In genomic region chr22:25545117-25545516, GRCh38 we compare ENCODE assay signal across 36 cellular contexts.
"Had no signal": no experiment of that assay in that cellular context is flagged by ENCODE, and none has a peak within 500 bp of the region (broad histone marks: within the 10 kb centered on the region; RNA-seq: fewer than 3 reads in every experiment).

No MANE protein-coding gene starts in this region.

- H3K27me3 ChIP-seq: cardiac muscle cell, Peyer's patch, SJSA1 had no signal

- H3K36me3 ChIP-seq: cardiac muscle cell, Peyer's patch, SJSA1 had no signal

- H3K4me1 Mint-ChIP-seq: activated CD4-positive, alpha-beta T cell treated with anti-CD3 and anti-CD28 coated beads for 36 hours had no signal

- H3K9me3 Mint-ChIP-seq: activated CD4-positive, alpha-beta T cell treated with anti-CD3 and anti-CD28 coated beads, Interleukin-2, amount 10 ng/mL, durations not matched to agents 7 days and 5 days; activated naive CD8-positive, alpha-beta T cell treated with anti-CD3 and anti-CD28 coated beads for 36 hours; activated T-cell treated with anti-CD3 and anti-CD28 coated beads, Interleukin-2, amount 50 U/mL, for 4 hours; T-helper 1 cell treated with Interleukin-12 subunit alpha and Interleukin-12 subunit beta and Interleukin-4 antibody, amounts not matched to agents 30 μg/mL and 1 μg/mL, for 36 hours; T-helper 2 cell treated with Interferon-gamma antibody and Interleukin-4, amounts not matched to agents 5 μg/mL and 100 μg/mL, for 36 hours had no signal

- DNase-seq: activated CD4-positive, alpha-beta T cell treated with anti-CD3 and anti-CD28 coated beads for 36 hours; activated CD4-positive, alpha-beta T cell treated with anti-CD3 and anti-CD28 coated beads, Interleukin-2, amount 10 ng/mL, durations not matched to agents 7 days and 5 days; activated CD4-positive, alpha-beta T cell treated with anti-CD3 and anti-CD28 coated beads, Interleukin-2, amount 50 U/mL, for 48 hours; activated CD8-positive, alpha-beta T cell treated with anti-CD3 and anti-CD28 coated beads, Interleukin-2, amount 10 ng/mL, durations not matched to agents 7 days and 5 days; activated effector memory CD4-positive, alpha-beta T cell treated with anti-CD3 and anti-CD28 coated beads, Interleukin-2, amount 50 U/mL, for 16 hours; activated naive CD4-positive, alpha-beta T cell; activated naive CD4-positive, alpha-beta T cell treated with anti-CD3 and anti-CD28 coated beads, Interleukin-2, amount 50 U/mL, for 16 hours; activated naive CD8-positive, alpha-beta T cell treated with anti-CD3 and anti-CD28 coated beads for 36 hours; activated T-cell treated with anti-CD3 and anti-CD28 coated beads, Interleukin-2, amount 50 U/mL, for 4 hours; amniotic stem cell; aorta; Kasumi-1; KBM-7; NCI-H1092 treated with DMSO at 0.1 percent for 48 hours; NCI-H146; NCI-H187; NCI-H2029 treated with DMSO at 0.1 percent for 48 hours; NCI-H2107; NCI-H2171; NCI-H446; NCI-H510A treated with DMSO at 0.1 percent for 48 hours; NCI-H526 treated with DMSO at 0.1 percent for 48 hours; NCI-H82; NK-92 treated with Interleukin-12 subunit alpha and Interleukin-12 subunit beta, amount 100 ng/mL, for 24 hours; PC-3; Peyer's patch; RPMI8226; SHP77 treated with DMSO at 0.1 percent for 48 hours; SK-N-SH had no signal

- H3K27ac Mint-ChIP-seq: activated CD4-positive, alpha-beta T cell treated with anti-CD3 and anti-CD28 coated beads for 36 hours; activated CD4-positive, alpha-beta T cell treated with anti-CD3 and anti-CD28 coated beads, Interleukin-2, amount 10 ng/mL, durations not matched to agents 7 days and 5 days; activated naive CD8-positive, alpha-beta T cell treated with anti-CD3 and anti-CD28 coated beads for 36 hours; IgD-negative memory B cell; T-helper 2 cell treated with Interferon-gamma antibody and Interleukin-4, amounts not matched to agents 5 μg/mL and 100 μg/mL, for 36 hours; WTC11 had no signal

- ATAC-seq: activated CD4-positive, alpha-beta T cell treated with anti-CD3 and anti-CD28 coated beads for 36 hours; activated CD4-positive, CD25-positive, alpha-beta regulatory T cell treated with anti-CD3 and anti-CD28 coated beads, Interleukin-2, amount 50 U/mL, for 24 hours; activated CD8-positive, alpha-beta T cell treated with anti-CD3 and anti-CD28 coated beads, Interleukin-2, amount 10 ng/mL, durations not matched to agents 7 days and 5 days; activated T-cell treated with anti-CD3 and anti-CD28 coated beads, Interleukin-2, amount 50 U/mL, for 4 hours; PC-3; WTC11 had no signal

- H3K36me3 Mint-ChIP-seq: activated naive CD8-positive, alpha-beta T cell treated with anti-CD3 and anti-CD28 coated beads for 36 hours; WTC11 had no signal

- H3K4me3 Mint-ChIP-seq: activated CD4-positive, alpha-beta T cell treated with anti-CD3 and anti-CD28 coated beads for 36 hours; activated CD4-positive, alpha-beta T cell treated with anti-CD3 and anti-CD28 coated beads, Interleukin-2, amount 10 ng/mL, durations not matched to agents 7 days and 5 days; activated CD8-positive, alpha-beta T cell treated with anti-CD3 and anti-CD28 coated beads, Interleukin-2, amount 10 ng/mL, durations not matched to agents 7 days and 5 days; activated naive CD8-positive, alpha-beta T cell treated with anti-CD3 and anti-CD28 coated beads for 36 hours; activated T-cell treated with anti-CD3 and anti-CD28 coated beads, Interleukin-2, amount 50 U/mL, for 4 hours; T-helper 1 cell treated with Interleukin-12 subunit alpha and Interleukin-12 subunit beta and Interleukin-4 antibody, amounts not matched to agents 30 μg/mL and 1 μg/mL, for 36 hours; T-helper 2 cell treated with Interferon-gamma antibody and Interleukin-4, amounts not matched to agents 5 μg/mL and 100 μg/mL, for 36 hours; WTC11 had no signal

- H3K4me3 ChIP-seq: cardiac muscle cell, Peyer's patch, SJSA1 had no signal

- H3K9me3 ChIP-seq: Peyer's patch, SJSA1, SK-N-SH had no signal

- H3K27ac ChIP-seq: cardiac muscle cell, Peyer's patch, SJSA1 had no signal

- H3K27me3 Mint-ChIP-seq: activated CD4-positive, alpha-beta T cell treated with anti-CD3 and anti-CD28 coated beads, Interleukin-2, amount 10 ng/mL, durations not matched to agents 7 days and 5 days; activated naive CD8-positive, alpha-beta T cell treated with anti-CD3 and anti-CD28 coated beads for 36 hours; IgD-negative memory B cell had no signal
